In genomic region chr14:29553427-29553826, GRCh38 we compare ENCODE assay signal across 14 cellular contexts.
A peak's percentile ranks its signal among the peaks of the same experiment; 100 is the strongest.
DNase-seq lines count a peak whose midpoint lies in the region; ATAC-seq and TF ChIP-seq lines count a peak whose summit lies in the region.
"Had no signal": no experiment of that assay in that cellular context is flagged by ENCODE, and none has a peak within 500 bp of the region (broad histone marks: within the 10 kb centered on the region; RNA-seq: fewer than 3 reads in every experiment).

No MANE protein-coding gene starts in this region.

- H3K4me3 ChIP-seq in left ventricle myocardium inferior (no peak overlapping the region), adrenal gland (peak overlapping the region in 1 of 4 donors; percentile 10)
- H3K4me3 ChIP-seq: BLaER1 treated with 17β-estradiol and CSF1 and Interleukin-3, amounts not matched to agents 10 nM and 100 nM; GM23248 had no signal

- no peaks in the 10 kb centered on the region for H3K4me1 Mint-ChIP-seq in MCF 10A (ENCODE audit: insufficient read depth, unreplicated experiment)
- no peaks in the 10 kb centered on the region for H3K4me1 Mint-ChIP-seq in stimulated activated memory B cell treated with anti-CD40 and anti-IgM and Interleukin-4, amounts not matched to agents 10 μg/mL and 1 μg/mL and 100 μg/mL, for 72 hours
- H3K4me1 Mint-ChIP-seq: CD4-positive, CD25-positive, alpha-beta regulatory T cell had no signal

- H3K9me3 ChIP-seq in left ventricle myocardium inferior (replicated peaks), result no peaks in the 10 kb centered on the region
- H3K9me3 ChIP-seq in adrenal gland (replicated peaks in 1 of 3), result no peaks in the 10 kb centered on the region
- H3K9me3 ChIP-seq: BLaER1 treated with 17β-estradiol and CSF1 and Interleukin-3, amounts not matched to agents 10 nM and 100 nM had no signal

- TF ChIP-seq CTCF in left ventricle myocardium inferior (IDR thresholded peaks at IDR 0.05; ENCODE audit: borderline replicate concordance) (no peak), adrenal gland (IDR thresholded peaks at IDR 0.05) (no peak), MCF 10A (IDR thresholded peaks at IDR 0.05; ENCODE audit: unreplicated experiment) (no peak)

- no peak for TF ChIP-seq POLR2A in adrenal gland (IDR thresholded peaks at IDR 0.05)

- H3K4me3 Mint-ChIP-seq in MCF 10A (ENCODE audit: unreplicated experiment), result no peak overlapping the region
- H3K4me3 Mint-ChIP-seq in stimulated activated memory B cell treated with anti-CD40 and anti-IgM and Interleukin-4, amounts not matched to agents 10 μg/mL and 1 μg/mL and 100 μg/mL, for 72 hours, result no peak overlapping the region
- H3K4me3 Mint-ChIP-seq: CD4-positive, CD25-positive, alpha-beta regulatory T cell had no signal

- no peak overlapping the region for H3K27ac Mint-ChIP-seq in MCF 10A (ENCODE audit: low read depth, unreplicated experiment)
- H3K27ac Mint-ChIP-seq in stimulated activated memory B cell treated with anti-CD40 and anti-IgM and Interleukin-4, amounts not matched to agents 10 μg/mL and 1 μg/mL and 100 μg/mL, for 72 hours, result no peak overlapping the region
- H3K27ac Mint-ChIP-seq: CD4-positive, CD25-positive, alpha-beta regulatory T cell had no signal

- CTCF ChIA-PET in MCF 10A (lab: Yijun Ruan, JAX), result interaction anchor here (0.7 to 1.5 kb wide), 5 partner anchors 32 to 798 kb away, joined by 3 to 5 read pairs (median 3); no protein-coding TSS in a partner anchor

- H3K36me3 ChIP-seq in left ventricle myocardium inferior, result no peaks in the 10 kb centered on the region
- H3K36me3 ChIP-seq in adrenal gland (replicated peaks in 1 of 2), result no peaks in the 10 kb centered on the region
- H3K36me3 ChIP-seq: BLaER1 treated with 17β-estradiol and CSF1 and Interleukin-3, amounts not matched to agents 10 nM and 100 nM had no signal

- no peaks in the 10 kb centered on the region for H3K27me3 Mint-ChIP-seq in MCF 10A (ENCODE audit: insufficient read depth, unreplicated experiment)
- no peaks in the 10 kb centered on the region for H3K27me3 Mint-ChIP-seq in stimulated activated memory B cell treated with anti-CD40 and anti-IgM and Interleukin-4, amounts not matched to agents 10 μg/mL and 1 μg/mL and 100 μg/mL, for 72 hours
- H3K27me3 Mint-ChIP-seq: CD4-positive, CD25-positive, alpha-beta regulatory T cell had no signal

- no peaks in the 10 kb centered on the region for H3K36me3 Mint-ChIP-seq in MCF 10A (ENCODE audit: insufficient read depth, unreplicated experiment)
- no peaks in the 10 kb centered on the region for H3K36me3 Mint-ChIP-seq in stimulated activated memory B cell treated with anti-CD40 and anti-IgM and Interleukin-4, amounts not matched to agents 10 μg/mL and 1 μg/mL and 100 μg/mL, for 72 hours
- H3K36me3 Mint-ChIP-seq: CD4-positive, CD25-positive, alpha-beta regulatory T cell had no signal

- intact Hi-C loops in left ventricle myocardium inferior (cut with micrococcal nuclease), result no loop called here
- intact Hi-C loops in left cardiac atrium (cut with DNase I), result no loop called here
- intact Hi-C loops in adrenal gland (cut with DNase I), result no loop called here
- intact Hi-C loops in posterior vena cava (cut with DNase I), result loop anchor here in 1 of 2 donors (5.0 kb wide), 1 partner anchor 449 kb away; no protein-coding TSS in a partner anchor
- intact Hi-C loops in MCF 10A (cut with micrococcal nuclease), result loop anchor here (5.0 kb wide), 1 partner anchor 969 kb away; no protein-coding TSS in a partner anchor

- BruUV-seq in MCF 10A (replicated peaks; lab: Mats Ljungman, UMichigan), result no TSS peak

- POLR2A ChIA-PET in MCF 10A (lab: Yijun Ruan, JAX), result no interaction called here

- no peak for ATAC-seq in left cardiac atrium
- ATAC-seq in stimulated activated memory B cell treated with anti-CD40 and anti-IgM and Interleukin-4, amounts not matched to agents 10 μg/mL and 1 μg/mL and 100 μg/mL, for 72 hours, result no peak
- ATAC-seq: HCT116 had no signal

- H3K27me3 ChIP-seq in left ventricle myocardium inferior (ENCODE audit: low read depth), result no peaks in the 10 kb centered on the region
- no peaks in the 10 kb centered on the region for H3K27me3 ChIP-seq in adrenal gland
- H3K27me3 ChIP-seq: BLaER1 treated with 17β-estradiol and CSF1 and Interleukin-3, amounts not matched to agents 10 nM and 100 nM had no signal

- 32 to 47% (median 39%) methylated on average over 4 of the region's 4 CpGs for WGBS in adrenal gland, 4 donors

- H3K9me3 Mint-ChIP-seq in MCF 10A (ENCODE audit: unreplicated experiment), result no peaks in the 10 kb centered on the region
- H3K9me3 Mint-ChIP-seq in stimulated activated memory B cell treated with anti-CD40 and anti-IgM and Interleukin-4, amounts not matched to agents 10 μg/mL and 1 μg/mL and 100 μg/mL, for 72 hours, result no peaks in the 10 kb centered on the region

- DNase-seq in left ventricle myocardium inferior (no peak), left cardiac atrium (no peak), adrenal gland (peak in 5 of 7 donors; percentile 26 to 58 (median 32)), posterior vena cava (ENCODE audit: low spot score) (peak; percentile 80), MCF 10A (ENCODE audit: unreplicated experiment) (no peak), anterior cingulate cortex (lab: John Stamatoyannopoulos, UW) (no peak)
- DNase-seq: ACHN; CD4-positive, CD25-positive, alpha-beta regulatory T cell; DMS53; GF-D8; GM23248 had no signal

- H3K4me1 ChIP-seq in left ventricle myocardium inferior, result no peaks in the 10 kb centered on the region
- peaks cover 8 to 14% of the 10 kb centered on the region in 2 donors for H3K4me1 ChIP-seq in adrenal gland (replicated peaks in 1 of 2)
- H3K4me1 ChIP-seq: BLaER1 treated with 17β-estradiol and CSF1 and Interleukin-3, amounts not matched to agents 10 nM and 100 nM had no signal

- H3K27ac ChIP-seq in left ventricle myocardium inferior (replicated peaks), result peak overlapping the region; percentile 1
- peak overlapping the region in 1 of 5 donors; percentile 17 for H3K27ac ChIP-seq in adrenal gland
- H3K27ac ChIP-seq: BLaER1 treated with 17β-estradiol and CSF1 and Interleukin-3, amounts not matched to agents 10 nM and 100 nM; GM23248 had no signal

Comparison
In these comparisons a context has a peak if more than half of its experiments do, and no peak if none do; other contexts are left out.
1. DNase-seq: peak in adrenal gland (5 of 7) and posterior vena cava (single experiment); none in left ventricle myocardium inferior (single experiment), left cardiac atrium (single experiment), MCF 10A (single experiment) and anterior cingulate cortex (0 of 58).